ENCODE assay signal across 1 cellular context in the genomic region with DNA sequence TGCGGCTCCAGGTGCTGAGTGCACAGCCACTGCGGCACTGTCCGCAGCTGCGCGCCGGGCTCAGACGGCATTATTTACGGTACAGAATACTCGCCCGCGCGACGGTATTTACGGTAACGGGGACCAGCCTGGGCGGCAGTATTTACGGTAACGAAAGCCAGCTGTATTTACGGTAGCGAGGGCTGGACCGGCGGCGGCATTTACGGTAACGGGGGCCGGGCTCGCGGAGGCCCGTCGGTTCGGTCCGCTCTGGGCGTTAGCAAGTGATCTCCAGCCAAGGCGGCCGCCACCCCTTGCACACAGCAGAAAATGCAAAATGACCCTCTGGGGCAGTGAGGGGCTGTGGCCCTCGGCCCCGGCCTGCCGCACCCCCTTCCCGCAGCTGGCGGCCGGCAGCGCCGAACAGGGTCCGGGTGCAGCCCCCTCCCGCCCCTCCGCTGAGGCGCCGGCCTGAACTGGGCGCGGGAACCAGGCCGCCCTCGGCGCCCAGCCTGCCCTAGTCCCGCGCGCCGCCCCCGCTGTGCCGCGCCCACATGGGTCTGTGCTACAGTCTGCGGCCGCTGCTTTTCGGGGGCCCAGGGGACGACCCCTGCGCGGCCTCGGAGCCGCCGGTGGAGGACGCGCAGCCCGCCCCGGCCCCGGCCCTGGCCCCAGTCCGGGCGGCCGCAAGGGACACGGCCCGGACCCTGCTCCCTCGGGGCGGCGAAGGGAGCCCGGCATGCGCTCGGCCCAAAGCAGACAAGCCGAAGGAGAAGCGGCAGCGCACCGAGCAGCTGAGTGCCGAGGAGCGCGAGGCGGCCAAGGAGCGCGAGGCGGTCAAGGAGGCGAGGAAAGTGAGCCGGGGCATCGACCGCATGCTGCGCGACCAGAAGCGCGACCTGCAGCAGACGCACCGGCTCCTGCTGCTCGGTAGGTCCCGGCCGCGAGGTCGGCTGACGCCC.
A peak's percentile ranks its signal among the peaks of the same experiment; 100 is the strongest.
TF ChIP-seq lines count a peak whose summit lies in the region.

A gene (plus strand): TSS at position 234 of the 941 bp plus-strand sequence. CDS start 300 bp downstream, at position 534.

TF ChIP-seq in HepG2, 621 proteins besides CTCF, POLR2A, EP300 and RAD21 (continued from another document and continues in another):
- no peak for TF ChIP-seq FOXA1 (IDR thresholded peaks at IDR 0.05)
- peak; percentile 41 for TF ChIP-seq FOXA1 (CRISPR knock-in tag; IDR thresholded peaks at IDR 0.05)
- 0 out of 2 replicates have a peak, but pooled peaks have one; percentile 46 for TF ChIP-seq MAF1 (CRISPR knock-in tag; IDR thresholded peaks at IDR 0.05; ENCODE audit: borderline replicate concordance)
- TF ChIP-seq, protein P1, sequence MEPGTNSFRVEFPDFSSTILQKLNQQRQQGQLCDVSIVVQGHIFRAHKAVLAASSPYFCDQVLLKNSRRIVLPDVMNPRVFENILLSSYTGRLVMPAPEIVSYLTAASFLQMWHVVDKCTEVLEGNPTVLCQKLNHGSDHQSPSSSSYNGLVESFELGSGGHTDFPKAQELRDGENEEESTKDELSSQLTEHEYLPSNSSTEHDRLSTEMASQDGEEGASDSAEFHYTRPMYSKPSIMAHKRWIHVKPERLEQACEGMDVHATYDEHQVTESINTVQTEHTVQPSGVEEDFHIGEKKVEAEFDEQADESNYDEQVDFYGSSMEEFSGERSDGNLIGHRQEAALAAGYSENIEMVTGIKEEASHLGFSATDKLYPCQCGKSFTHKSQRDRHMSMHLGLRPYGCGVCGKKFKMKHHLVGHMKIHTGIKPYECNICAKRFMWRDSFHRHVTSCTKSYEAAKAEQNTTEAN (CRISPR knock-in tag; conservative IDR thresholded peaks at IDR 0.05) = peak; percentile 54; the same call in 1 of the 2 replicates
- TF ChIP-seq, protein P2, sequence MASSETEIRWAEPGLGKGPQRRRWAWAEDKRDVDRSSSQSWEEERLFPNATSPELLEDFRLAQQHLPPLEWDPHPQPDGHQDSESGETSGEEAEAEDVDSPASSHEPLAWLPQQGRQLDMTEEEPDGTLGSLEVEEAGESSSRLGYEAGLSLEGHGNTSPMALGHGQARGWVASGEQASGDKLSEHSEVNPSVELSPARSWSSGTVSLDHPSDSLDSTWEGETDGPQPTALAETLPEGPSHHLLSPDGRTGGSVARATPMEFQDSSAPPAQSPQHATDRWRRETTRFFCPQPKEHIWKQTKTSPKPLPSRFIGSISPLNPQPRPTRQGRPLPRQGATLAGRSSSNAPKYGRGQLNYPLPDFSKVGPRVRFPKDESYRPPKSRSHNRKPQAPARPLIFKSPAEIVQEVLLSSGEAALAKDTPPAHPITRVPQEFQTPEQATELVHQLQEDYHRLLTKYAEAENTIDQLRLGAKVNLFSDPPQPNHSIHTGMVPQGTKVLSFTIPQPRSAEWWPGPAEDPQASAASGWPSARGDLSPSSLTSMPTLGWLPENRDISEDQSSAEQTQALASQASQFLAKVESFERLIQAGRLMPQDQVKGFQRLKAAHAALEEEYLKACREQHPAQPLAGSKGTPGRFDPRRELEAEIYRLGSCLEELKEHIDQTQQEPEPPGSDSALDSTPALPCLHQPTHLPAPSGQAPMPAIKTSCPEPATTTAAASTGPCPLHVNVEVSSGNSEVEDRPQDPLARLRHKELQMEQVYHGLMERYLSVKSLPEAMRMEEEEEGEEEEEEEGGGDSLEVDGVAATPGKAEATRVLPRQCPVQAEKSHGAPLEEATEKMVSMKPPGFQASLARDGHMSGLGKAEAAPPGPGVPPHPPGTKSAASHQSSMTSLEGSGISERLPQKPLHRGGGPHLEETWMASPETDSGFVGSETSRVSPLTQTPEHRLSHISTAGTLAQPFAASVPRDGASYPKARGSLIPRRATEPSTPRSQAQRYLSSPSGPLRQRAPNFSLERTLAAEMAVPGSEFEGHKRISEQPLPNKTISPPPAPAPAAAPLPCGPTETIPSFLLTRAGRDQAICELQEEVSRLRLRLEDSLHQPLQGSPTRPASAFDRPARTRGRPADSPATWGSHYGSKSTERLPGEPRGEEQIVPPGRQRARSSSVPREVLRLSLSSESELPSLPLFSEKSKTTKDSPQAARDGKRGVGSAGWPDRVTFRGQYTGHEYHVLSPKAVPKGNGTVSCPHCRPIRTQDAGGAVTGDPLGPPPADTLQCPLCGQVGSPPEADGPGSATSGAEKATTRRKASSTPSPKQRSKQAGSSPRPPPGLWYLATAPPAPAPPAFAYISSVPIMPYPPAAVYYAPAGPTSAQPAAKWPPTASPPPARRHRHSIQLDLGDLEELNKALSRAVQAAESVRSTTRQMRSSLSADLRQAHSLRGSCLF (CRISPR knock-in tag; IDR thresholded peaks at IDR 0.05; ENCODE audit: borderline replicate concordance) = 0 out of 2 replicates have a peak, but pooled peaks have one; percentile 58
- TF ChIP-seq, protein P3, sequence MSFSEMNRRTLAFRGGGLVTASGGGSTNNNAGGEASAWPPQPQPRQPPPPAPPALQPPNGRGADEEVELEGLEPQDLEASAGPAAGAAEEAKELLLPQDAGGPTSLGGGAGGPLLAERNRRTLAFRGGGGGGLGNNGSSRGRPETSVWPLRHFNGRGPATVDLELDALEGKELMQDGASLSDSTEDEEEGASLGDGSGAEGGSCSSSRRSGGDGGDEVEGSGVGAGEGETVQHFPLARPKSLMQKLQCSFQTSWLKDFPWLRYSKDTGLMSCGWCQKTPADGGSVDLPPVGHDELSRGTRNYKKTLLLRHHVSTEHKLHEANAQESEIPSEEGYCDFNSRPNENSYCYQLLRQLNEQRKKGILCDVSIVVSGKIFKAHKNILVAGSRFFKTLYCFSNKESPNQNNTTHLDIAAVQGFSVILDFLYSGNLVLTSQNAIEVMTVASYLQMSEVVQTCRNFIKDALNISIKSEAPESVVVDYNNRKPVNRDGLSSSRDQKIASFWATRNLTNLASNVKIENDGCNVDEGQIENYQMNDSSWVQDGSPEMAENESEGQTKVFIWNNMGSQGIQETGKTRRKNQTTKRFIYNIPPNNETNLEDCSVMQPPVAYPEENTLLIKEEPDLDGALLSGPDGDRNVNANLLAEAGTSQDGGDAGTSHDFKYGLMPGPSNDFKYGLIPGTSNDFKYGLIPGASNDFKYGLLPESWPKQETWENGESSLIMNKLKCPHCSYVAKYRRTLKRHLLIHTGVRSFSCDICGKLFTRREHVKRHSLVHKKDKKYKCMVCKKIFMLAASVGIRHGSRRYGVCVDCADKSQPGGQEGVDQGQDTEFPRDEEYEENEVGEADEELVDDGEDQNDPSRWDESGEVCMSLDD (CRISPR knock-in tag; IDR thresholded peaks at IDR 0.05; ENCODE audit: borderline replicate concordance) = 0 out of 2 replicates have a peak, but pooled peaks have one; percentile 27
- peak; percentile 34; the same call in 1 of the 2 replicates for TF ChIP-seq ZNF205 (CRISPR knock-in tag; IDR thresholded peaks at IDR 0.05)
- peak; percentile 58 for TF ChIP-seq PHF8 (CRISPR knock-in tag; IDR thresholded peaks at IDR 0.05)
- 0 out of 2 replicates have a peak, but pooled peaks have one; percentile 44 for TF ChIP-seq SP4 (CRISPR knock-in tag; IDR thresholded peaks at IDR 0.05)
- 0 out of 2 replicates have a peak, but pooled peaks have one; percentile 24 for TF ChIP-seq ZNF256 (CRISPR knock-in tag; conservative IDR thresholded peaks at IDR 0.05)
- peak; percentile 46; the same call in 1 of the 2 replicates for TF ChIP-seq FOXO1 (CRISPR knock-in tag; IDR thresholded peaks at IDR 0.05)
- no peak for TF ChIP-seq MAZ (IDR thresholded peaks at IDR 0.05; ENCODE audit: borderline replicate concordance, low read depth, low read length)
- peak; percentile 17; the same call in 1 of the 2 replicates for TF ChIP-seq MAZ (CRISPR knock-in tag; IDR thresholded peaks at IDR 0.05; ENCODE audit: low read depth)
- TF ChIP-seq, protein P4, sequence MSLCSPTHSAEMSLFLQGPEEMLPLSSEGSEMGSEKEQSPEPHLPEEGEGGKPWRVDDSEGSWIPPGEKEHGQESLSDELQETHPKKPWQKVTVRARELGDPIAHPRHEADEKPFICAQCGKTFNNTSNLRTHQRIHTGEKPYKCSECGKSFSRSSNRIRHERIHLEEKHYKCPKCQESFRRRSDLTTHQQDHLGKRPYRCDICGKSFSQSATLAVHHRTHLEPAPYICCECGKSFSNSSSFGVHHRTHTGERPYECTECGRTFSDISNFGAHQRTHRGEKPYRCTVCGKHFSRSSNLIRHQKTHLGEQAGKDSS (CRISPR knock-in tag; IDR thresholded peaks at IDR 0.05; ENCODE audit: borderline replicate concordance, low read depth) = peak; percentile 38; the same call in 1 of the 2 replicates
- TF ChIP-seq ATF1 (CRISPR knock-in tag; IDR thresholded peaks at IDR 0.05) = no peak
- TF ChIP-seq ARNT (IDR thresholded peaks at IDR 0.05) = no peak
- TF ChIP-seq KDM5B (CRISPR knock-in tag; IDR thresholded peaks at IDR 0.05; ENCODE audit: borderline replicate concordance) = peak; percentile 29; the same call in 1 of the 2 replicates
- TF ChIP-seq, protein P5, sequence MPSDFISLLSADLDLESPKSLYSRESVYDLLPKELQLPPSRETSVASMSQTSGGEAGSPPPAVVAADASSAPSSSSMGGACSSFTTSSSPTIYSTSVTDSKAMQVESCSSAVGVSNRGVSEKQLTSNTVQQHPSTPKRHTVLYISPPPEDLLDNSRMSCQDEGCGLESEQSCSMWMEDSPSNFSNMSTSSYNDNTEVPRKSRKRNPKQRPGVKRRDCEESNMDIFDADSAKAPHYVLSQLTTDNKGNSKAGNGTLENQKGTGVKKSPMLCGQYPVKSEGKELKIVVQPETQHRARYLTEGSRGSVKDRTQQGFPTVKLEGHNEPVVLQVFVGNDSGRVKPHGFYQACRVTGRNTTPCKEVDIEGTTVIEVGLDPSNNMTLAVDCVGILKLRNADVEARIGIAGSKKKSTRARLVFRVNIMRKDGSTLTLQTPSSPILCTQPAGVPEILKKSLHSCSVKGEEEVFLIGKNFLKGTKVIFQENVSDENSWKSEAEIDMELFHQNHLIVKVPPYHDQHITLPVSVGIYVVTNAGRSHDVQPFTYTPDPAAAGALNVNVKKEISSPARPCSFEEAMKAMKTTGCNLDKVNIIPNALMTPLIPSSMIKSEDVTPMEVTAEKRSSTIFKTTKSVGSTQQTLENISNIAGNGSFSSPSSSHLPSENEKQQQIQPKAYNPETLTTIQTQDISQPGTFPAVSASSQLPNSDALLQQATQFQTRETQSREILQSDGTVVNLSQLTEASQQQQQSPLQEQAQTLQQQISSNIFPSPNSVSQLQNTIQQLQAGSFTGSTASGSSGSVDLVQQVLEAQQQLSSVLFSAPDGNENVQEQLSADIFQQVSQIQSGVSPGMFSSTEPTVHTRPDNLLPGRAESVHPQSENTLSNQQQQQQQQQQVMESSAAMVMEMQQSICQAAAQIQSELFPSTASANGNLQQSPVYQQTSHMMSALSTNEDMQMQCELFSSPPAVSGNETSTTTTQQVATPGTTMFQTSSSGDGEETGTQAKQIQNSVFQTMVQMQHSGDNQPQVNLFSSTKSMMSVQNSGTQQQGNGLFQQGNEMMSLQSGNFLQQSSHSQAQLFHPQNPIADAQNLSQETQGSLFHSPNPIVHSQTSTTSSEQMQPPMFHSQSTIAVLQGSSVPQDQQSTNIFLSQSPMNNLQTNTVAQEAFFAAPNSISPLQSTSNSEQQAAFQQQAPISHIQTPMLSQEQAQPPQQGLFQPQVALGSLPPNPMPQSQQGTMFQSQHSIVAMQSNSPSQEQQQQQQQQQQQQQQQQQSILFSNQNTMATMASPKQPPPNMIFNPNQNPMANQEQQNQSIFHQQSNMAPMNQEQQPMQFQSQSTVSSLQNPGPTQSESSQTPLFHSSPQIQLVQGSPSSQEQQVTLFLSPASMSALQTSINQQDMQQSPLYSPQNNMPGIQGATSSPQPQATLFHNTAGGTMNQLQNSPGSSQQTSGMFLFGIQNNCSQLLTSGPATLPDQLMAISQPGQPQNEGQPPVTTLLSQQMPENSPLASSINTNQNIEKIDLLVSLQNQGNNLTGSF (CRISPR knock-in tag; IDR thresholded peaks at IDR 0.05) = peak; percentile 83
- peak; percentile 59 for TF ChIP-seq BCL6 (CRISPR knock-in tag; IDR thresholded peaks at IDR 0.05)
- TF ChIP-seq ELF1 (CRISPR knock-in tag; IDR thresholded peaks at IDR 0.05) = no peak
- peak; percentile 80; the same call in 1 of the 2 replicates for TF ChIP-seq CBX5 (CRISPR knock-in tag; IDR thresholded peaks at IDR 0.05; ENCODE audit: borderline replicate concordance)
- peak; percentile 53; the same call in 1 of the 2 replicates for TF ChIP-seq ARNT2 (CRISPR knock-in tag; IDR thresholded peaks at IDR 0.05; ENCODE audit: low read depth)
- peak; percentile 45; the same call in 1 of the 2 replicates for TF ChIP-seq SPEN (CRISPR knock-in tag; IDR thresholded peaks at IDR 0.05; ENCODE audit: low read depth)
- TF ChIP-seq ZKSCAN1 (IDR thresholded peaks at IDR 0.05; ENCODE audit: low read length) = peak; percentile 24; the same call in 1 of the 2 replicates
- TF ChIP-seq RBM39 (IDR thresholded peaks at IDR 0.05; ENCODE audit: low read depth, low read length, poor library complexity, severe bottlenecking) = peak; percentile 85
- TF ChIP-seq, protein P6, sequence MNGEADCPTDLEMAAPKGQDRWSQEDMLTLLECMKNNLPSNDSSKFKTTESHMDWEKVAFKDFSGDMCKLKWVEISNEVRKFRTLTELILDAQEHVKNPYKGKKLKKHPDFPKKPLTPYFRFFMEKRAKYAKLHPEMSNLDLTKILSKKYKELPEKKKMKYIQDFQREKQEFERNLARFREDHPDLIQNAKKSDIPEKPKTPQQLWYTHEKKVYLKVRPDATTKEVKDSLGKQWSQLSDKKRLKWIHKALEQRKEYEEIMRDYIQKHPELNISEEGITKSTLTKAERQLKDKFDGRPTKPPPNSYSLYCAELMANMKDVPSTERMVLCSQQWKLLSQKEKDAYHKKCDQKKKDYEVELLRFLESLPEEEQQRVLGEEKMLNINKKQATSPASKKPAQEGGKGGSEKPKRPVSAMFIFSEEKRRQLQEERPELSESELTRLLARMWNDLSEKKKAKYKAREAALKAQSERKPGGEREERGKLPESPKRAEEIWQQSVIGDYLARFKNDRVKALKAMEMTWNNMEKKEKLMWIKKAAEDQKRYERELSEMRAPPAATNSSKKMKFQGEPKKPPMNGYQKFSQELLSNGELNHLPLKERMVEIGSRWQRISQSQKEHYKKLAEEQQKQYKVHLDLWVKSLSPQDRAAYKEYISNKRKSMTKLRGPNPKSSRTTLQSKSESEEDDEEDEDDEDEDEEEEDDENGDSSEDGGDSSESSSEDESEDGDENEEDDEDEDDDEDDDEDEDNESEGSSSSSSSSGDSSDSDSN (CRISPR knock-in tag; IDR thresholded peaks at IDR 0.05) = peak; percentile 85
- TF ChIP-seq, protein P7, sequence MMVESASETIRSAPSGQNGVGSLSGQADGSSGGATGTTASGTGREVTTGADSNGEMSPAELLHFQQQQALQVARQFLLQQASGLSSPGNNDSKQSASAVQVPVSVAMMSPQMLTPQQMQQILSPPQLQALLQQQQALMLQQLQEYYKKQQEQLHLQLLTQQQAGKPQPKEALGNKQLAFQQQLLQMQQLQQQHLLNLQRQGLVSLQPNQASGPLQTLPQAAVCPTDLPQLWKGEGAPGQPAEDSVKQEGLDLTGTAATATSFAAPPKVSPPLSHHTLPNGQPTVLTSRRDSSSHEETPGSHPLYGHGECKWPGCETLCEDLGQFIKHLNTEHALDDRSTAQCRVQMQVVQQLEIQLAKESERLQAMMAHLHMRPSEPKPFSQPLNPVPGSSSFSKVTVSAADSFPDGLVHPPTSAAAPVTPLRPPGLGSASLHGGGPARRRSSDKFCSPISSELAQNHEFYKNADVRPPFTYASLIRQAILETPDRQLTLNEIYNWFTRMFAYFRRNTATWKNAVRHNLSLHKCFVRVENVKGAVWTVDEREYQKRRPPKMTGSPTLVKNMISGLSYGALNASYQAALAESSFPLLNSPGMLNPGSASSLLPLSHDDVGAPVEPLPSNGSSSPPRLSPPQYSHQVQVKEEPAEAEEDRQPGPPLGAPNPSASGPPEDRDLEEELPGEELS (CRISPR knock-in tag; IDR thresholded peaks at IDR 0.05) = peak; percentile 24; the same call in 1 of the 2 replicates
- TF ChIP-seq ZNF367 (CRISPR knock-in tag; IDR thresholded peaks at IDR 0.05; ENCODE audit: borderline replicate concordance) = peak; percentile 70; the same call in 1 of the 2 replicates
- no peak for TF ChIP-seq NCOA1 (CRISPR knock-in tag; IDR thresholded peaks at IDR 0.05)
